ENCODE assay signal across 1 cellular context in genomic region chr1:211487082-211487481, GRCh38.
TF ChIP-seq lines count a peak whose summit lies in the region.

No MANE protein-coding gene starts in this region.

TF ChIP-seq in HepG2, 621 proteins besides CTCF, POLR2A, EP300 and RAD21:
- no peak for TF ChIP-seq ZNF605 (CRISPR knock-in tag; IDR thresholded peaks at IDR 0.05)
- TF ChIP-seq ZNF557 (CRISPR knock-in tag; IDR thresholded peaks at IDR 0.05), result no peak
- TF ChIP-seq TBP (CRISPR knock-in tag; IDR thresholded peaks at IDR 0.05), result no peak
- no peak for TF ChIP-seq ZFP90 (CRISPR knock-in tag; IDR thresholded peaks at IDR 0.05; ENCODE audit: borderline replicate concordance)
- no peak for TF ChIP-seq UBTF (CRISPR knock-in tag; IDR thresholded peaks at IDR 0.05)
- no peak for TF ChIP-seq SRSF9 (IDR thresholded peaks at IDR 0.05; ENCODE audit: borderline replicate concordance, insufficient read depth, low read depth, low read length, poor library complexity, severe bottlenecking)
- no peak for TF ChIP-seq ZNF124 (CRISPR knock-in tag; IDR thresholded peaks at IDR 0.05)
